ENCODE assay signal across 24 cellular contexts in the genomic region with DNA sequence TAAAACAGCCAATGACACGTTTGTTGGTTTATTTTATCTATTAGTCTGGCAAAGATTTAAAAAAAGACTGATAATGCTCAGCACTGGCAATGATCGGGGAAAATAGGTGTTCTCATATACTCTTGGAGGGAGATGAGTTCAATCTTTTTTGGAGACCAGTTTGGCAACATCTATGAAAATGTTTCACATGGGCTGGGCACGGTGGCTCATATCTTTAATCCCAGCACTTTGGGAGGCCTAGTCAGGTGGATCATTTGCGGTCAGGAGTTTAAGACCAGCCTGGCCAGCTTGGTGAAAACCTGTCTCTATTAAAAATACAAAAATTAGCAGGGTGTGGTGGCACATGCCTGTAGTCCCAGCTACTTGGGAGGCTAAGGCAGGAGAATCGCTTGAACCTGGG. TPM values are rescaled to one million over a fixed set of nuclear protein-coding genes. Genes with fewer than 3 reads are reported as not detected.
DNase-seq lines count a peak whose midpoint lies in the region; TF ChIP-seq lines count a peak whose summit lies in the region.
"Had no signal": no experiment of that assay in that cellular context is flagged by ENCODE, and none has a peak within 500 bp of the region (broad histone marks: within the 10 kb centered on the region; RNA-seq: fewer than 3 reads in every experiment).

No MANE protein-coding gene starts in this region.

- peaks cover 31% of the 10 kb centered on the region for H3K4me1 ChIP-seq in mammary epithelial cell (ENCODE audit: insufficient read depth, low read length)
- peaks cover 0 to 58% (median 0%) of the 10 kb centered on the region in 3 donors for H3K4me1 ChIP-seq in esophagus squamous epithelium
- H3K4me1 ChIP-seq in trophoblast cell (ENCODE audit: control insufficient read depth in 1 of 2, insufficient read depth in 2 of 2, low read length in 2 of 2): peaks cover 17 to 18% of the 10 kb centered on the region in 2 experiments

- peak overlapping the region; percentile 18 for H2BK12ac ChIP-seq in trophoblast cell (ENCODE audit: low read length)

- WGBS in mammary epithelial cell (ENCODE audit: low coverage, missing lambda C conversion rate): 99% methylated on average over 5 of the region's 5 CpGs
- 45 to 61% methylated on average over 5 of the region's 5 CpGs for WGBS in esophagus squamous epithelium, 2 donors
- no CpG with 5 or more reads among the region's 5 CpGs for WGBS in trophoblast cell (ENCODE audit: extremely low coverage, insufficient coverage, insufficient read length)

- H3K18ac ChIP-seq in trophoblast cell (ENCODE audit: low read length): no peak overlapping the region

- no peak overlapping the region for H4K12ac ChIP-seq in trophoblast cell (ENCODE audit: low read depth, low read length)

- POLR2A ChIA-PET in MCF 10A (lab: Yijun Ruan, JAX): interaction anchor here (1.3 kb wide), 1 partner anchor 9 kb away, joined by 3 read pairs; no protein-coding TSS in a partner anchor

- no peaks in the 10 kb centered on the region for H3K9me3 Mint-ChIP-seq in MCF 10A (ENCODE audit: unreplicated experiment)
- no peaks in the 10 kb centered on the region for H3K9me3 Mint-ChIP-seq in activated CD4-positive, alpha-beta T cell treated with anti-CD3 and anti-CD28 coated beads, Interleukin-2, amount 10 ng/mL, durations not matched to agents 24 days and 14 days
- H3K9me3 Mint-ChIP-seq: CD8-positive, alpha-beta memory T cell had no signal

- H2BK5ac ChIP-seq in trophoblast cell (ENCODE audit: low read depth, low read length, poor library complexity): no peak overlapping the region

- H3K9me3 ChIP-seq in mammary epithelial cell (replicated peaks; ENCODE audit: insufficient read depth, low read length) (no peaks in the 10 kb centered on the region), esophagus squamous epithelium (no peaks in the 10 kb centered on the region), trophoblast cell (ENCODE audit: insufficient read depth, low read depth, low read length) (peaks cover 2% of the 10 kb centered on the region)

- H3K27ac ChIP-seq in mammary epithelial cell (ENCODE audit: insufficient read depth, low read depth, low read length) (no peak overlapping the region), esophagus squamous epithelium (peak overlapping the region in 3 of 4 donors; percentile 56 to 84 (median 71)), trophoblast cell (ENCODE audit: low read depth, low read length) (no peak overlapping the region), dorsolateral prefrontal cortex (no peak overlapping the region)
- H3K27ac ChIP-seq: 22Rv1, C4-2B, RWPE1, SK-N-MC had no signal

- no peaks in the 10 kb centered on the region for H4K20me1 ChIP-seq in mammary epithelial cell (ENCODE audit: insufficient read depth, low read length)

- H3K36me3 Mint-ChIP-seq in MCF 10A (ENCODE audit: insufficient read depth, unreplicated experiment): no peaks in the 10 kb centered on the region
- no peaks in the 10 kb centered on the region for H3K36me3 Mint-ChIP-seq in activated CD4-positive, alpha-beta T cell treated with anti-CD3 and anti-CD28 coated beads, Interleukin-2, amount 10 ng/mL, durations not matched to agents 24 days and 14 days (ENCODE audit: low read depth)
- H3K36me3 Mint-ChIP-seq: CD8-positive, alpha-beta memory T cell had no signal

- in situ Hi-C loops in mammary epithelial cell (cut with MboI; ENCODE audit: low sequenced_read_pairs in 2 of 2): no loop called here

- CTCF ChIA-PET in mammary epithelial cell (lab: Charles Lee; ENCODE audit: low non-redundant PET): no interaction called here
- CTCF ChIA-PET in MCF 10A (lab: Yijun Ruan, JAX): no interaction called here

- H3K36me3 ChIP-seq in mammary epithelial cell (ENCODE audit: insufficient read depth, low read length) (no peaks in the 10 kb centered on the region), esophagus squamous epithelium (no peaks in the 10 kb centered on the region), trophoblast cell (ENCODE audit: control insufficient read depth in 1 of 2, insufficient read depth in 2 of 2, low read length in 2 of 2) (peaks cover 0 to 1% of the 10 kb centered on the region in 2 experiments)

- H3K27me3 Mint-ChIP-seq in MCF 10A (ENCODE audit: insufficient read depth, unreplicated experiment): no peaks in the 10 kb centered on the region
- H3K27me3 Mint-ChIP-seq in activated CD4-positive, alpha-beta T cell treated with anti-CD3 and anti-CD28 coated beads, Interleukin-2, amount 10 ng/mL, durations not matched to agents 24 days and 14 days: peaks cover 7% of the 10 kb centered on the region

- peak overlapping the region; percentile 15 for H2BK120ac ChIP-seq in trophoblast cell (ENCODE audit: insufficient read depth, low read length, poor library complexity)

- H3K4ac ChIP-seq in trophoblast cell (ENCODE audit: low read depth, low read length): no peak overlapping the region

- no peak overlapping the region for H2AK5ac ChIP-seq in trophoblast cell (ENCODE audit: low read length)

- H3K79me2 ChIP-seq in mammary epithelial cell (ENCODE audit: insufficient read depth, low read length) (no peaks in the 10 kb centered on the region), trophoblast cell (ENCODE audit: control insufficient read depth, insufficient read depth, low read length, poor library complexity) (peaks cover 2% of the 10 kb centered on the region)

- H3K4me3 ChIP-seq in mammary epithelial cell (replicated peaks in 1 of 3; ENCODE audit: insufficient read depth in 1 of 3, low read depth in 2 of 3, low read length in 3 of 3) (no peak overlapping the region), esophagus squamous epithelium (no peak overlapping the region), trophoblast cell (ENCODE audit: low read depth, low read length) (no peak overlapping the region), dorsolateral prefrontal cortex (no peak overlapping the region)
- H3K4me3 ChIP-seq: SK-N-MC had no signal

- H3K27ac Mint-ChIP-seq in MCF 10A (ENCODE audit: low read depth, unreplicated experiment): no peak overlapping the region
- H3K27ac Mint-ChIP-seq in activated CD4-positive, alpha-beta T cell treated with anti-CD3 and anti-CD28 coated beads, Interleukin-2, amount 10 ng/mL, durations not matched to agents 24 days and 14 days: no peak overlapping the region
- H3K27ac Mint-ChIP-seq: B cell had no signal

- H3K4me3 Mint-ChIP-seq in MCF 10A (ENCODE audit: unreplicated experiment): no peak overlapping the region
- H3K4me3 Mint-ChIP-seq in activated CD4-positive, alpha-beta T cell treated with anti-CD3 and anti-CD28 coated beads, Interleukin-2, amount 10 ng/mL, durations not matched to agents 24 days and 14 days: no peak overlapping the region
- H3K4me3 Mint-ChIP-seq: B cell; CD8-positive, alpha-beta memory T cell had no signal

- intact Hi-C loops in mammary epithelial cell (cut with micrococcal nuclease) (no loop called here), MCF 10A (cut with micrococcal nuclease) (no loop called here), esophagus squamous epithelium (cut with DNase I) (loop anchor here (10.0 kb wide), 1 partner anchor 81 kb away; no protein-coding TSS in a partner anchor), dorsolateral prefrontal cortex (cut with DNase I) (no loop called here)
- intact Hi-C loops in activated CD4-positive, alpha-beta T cell treated with anti-CD3 and anti-CD28 coated beads, Interleukin-2, amount 10 ng/mL, durations not matched to agents 24 days and 14 days (cut with micrococcal nuclease): no loop called here

- no peak for TF ChIP-seq CTCF in mammary epithelial cell (conservative IDR thresholded peaks at IDR 0.05 in 1 of 2, IDR thresholded peaks at IDR 0.05 in 1 of 2; ENCODE audit: extremely low read depth in 1 of 2, insufficient read depth in 1 of 2, low read depth in 1 of 2, low read length in 2 of 2)
- TF ChIP-seq CTCF in MCF 10A (IDR thresholded peaks at IDR 0.05; ENCODE audit: unreplicated experiment): no peak
- TF ChIP-seq CTCF in esophagus squamous epithelium (IDR thresholded peaks at IDR 0.05): no peak
- TF ChIP-seq CTCF in dorsolateral prefrontal cortex (IDR thresholded peaks at IDR 0.05 in 54 of 56, conservative IDR thresholded peaks at IDR 0.05 in 2 of 56; ENCODE audit: low read depth in 1 of 56, partially characterized antibody in 56 of 56): no peak

- no peak overlapping the region for H3K23ac ChIP-seq in trophoblast cell (ENCODE audit: low read length)

- DNase-seq in mammary epithelial cell (no peak), MCF 10A (ENCODE audit: unreplicated experiment) (no peak), esophagus squamous epithelium (lab: John Stamatoyannopoulos, UW) (no peak), trophoblast cell (no peak), SKM-1 (lab: John Stamatoyannopoulos, UW; ENCODE audit: unreplicated experiment) (no peak), dorsolateral prefrontal cortex (no peak)
- no peak for DNase-seq in activated CD4-positive, alpha-beta T cell treated with anti-CD3 and anti-CD28 coated beads, Interleukin-2, amount 10 ng/mL, durations not matched to agents 24 days and 14 days
- DNase-seq: CD8-positive, alpha-beta memory T cell; IMR-90; KG1; NCI-H1092; NCI-H1436; NCI-H187; NCI-H2081 treated with DMSO at 0.1 percent for 48 hours; NCI-H2171; NCI-H226; NCI-H510A; NCI-H69; SHP77 treated with DMSO at 0.1 percent for 48 hours had no signal

- H4K91ac ChIP-seq in trophoblast cell (ENCODE audit: low read depth, low read length): peak overlapping the region; percentile 13

- H3K4me2 ChIP-seq in mammary epithelial cell (ENCODE audit: insufficient read depth, low read depth, low read length): peak overlapping the region; percentile 58
- no peak overlapping the region for H3K4me2 ChIP-seq in trophoblast cell (ENCODE audit: low read length)

- H3K14ac ChIP-seq in trophoblast cell (ENCODE audit: low read length): no peak overlapping the region

- TF ChIP-seq POLR2A in esophagus squamous epithelium (IDR thresholded peaks at IDR 0.05): no peak

- no TSS peak for BruUV-seq in mammary epithelial cell (replicated peaks; lab: Mats Ljungman, UMichigan)
- BruUV-seq in MCF 10A (replicated peaks; lab: Mats Ljungman, UMichigan): no TSS peak

- no peak overlapping the region for H2AFZ ChIP-seq in mammary epithelial cell (ENCODE audit: low read depth, low read length)
- no peak overlapping the region for H2AFZ ChIP-seq in trophoblast cell (ENCODE audit: insufficient read depth, low read length, poor library complexity)

- H3K4me1 Mint-ChIP-seq in MCF 10A (ENCODE audit: insufficient read depth, unreplicated experiment): no peaks in the 10 kb centered on the region
- H3K4me1 Mint-ChIP-seq in activated CD4-positive, alpha-beta T cell treated with anti-CD3 and anti-CD28 coated beads, Interleukin-2, amount 10 ng/mL, durations not matched to agents 24 days and 14 days: no peaks in the 10 kb centered on the region
- H3K4me1 Mint-ChIP-seq: B cell; CD8-positive, alpha-beta memory T cell had no signal

- H3K79me1 ChIP-seq in trophoblast cell (ENCODE audit: low read length): peaks cover 14% of the 10 kb centered on the region

- H3K27me3 ChIP-seq in mammary epithelial cell (ENCODE audit: insufficient read depth, low read length) (no peaks in the 10 kb centered on the region), esophagus squamous epithelium (no peaks in the 10 kb centered on the region), trophoblast cell (ENCODE audit: insufficient read depth, low read length) (no peaks in the 10 kb centered on the region), dorsolateral prefrontal cortex (peaks cover 0 to under 1% (median 0%) of the 10 kb centered on the region in 45 donors)

- H3K9ac ChIP-seq in mammary epithelial cell (ENCODE audit: insufficient read depth, low read length) (no peak overlapping the region), trophoblast cell (ENCODE audit: low read length) (no peak overlapping the region)

- dilution Hi-C loops in mammary epithelial cell (cut with HindIII; ENCODE audit: low sequenced_read_pairs): no loop called here

- no peak overlapping the region for H4K8ac ChIP-seq in trophoblast cell (ENCODE audit: low read depth, low read length)

RNA-seq across cellular contexts. Expression of a gene that starts 6.8 kb away (rescaled TPM):
- under 1 TPM; 0.26 to 0.33 TPM for total RNA-seq in mammary epithelial cell
- polyA plus RNA-seq in mammary epithelial cell: 0.05 TPM
- polyA minus RNA-seq in mammary epithelial cell: 0.93 TPM
- total RNA-seq in MCF 10A (2022): 0.28 and 0.56 TPM in 2 replicates
- 1 to 10 TPM in 1 of 4 donors, under 1 TPM in 3; 0.19 to 1.1 (median 0.54) TPM for total RNA-seq in esophagus squamous epithelium
- 0.14 TPM in 2 replicates for polyA plus RNA-seq in trophoblast cell (2013)
- total RNA-seq in activated CD4-positive, alpha-beta T cell treated with anti-CD3 and anti-CD28 coated beads, Interleukin-2, amount 10 ng/mL, durations not matched to agents 24 days and 14 days: 0.33 and 0.47 TPM in 2 replicates
- total RNA-seq in dorsolateral prefrontal cortex: 1 to 10 TPM in 46 of 120 experiments, under 1 TPM in 74; 0.32 to 1.7 (median 0.93) TPM

Comparison
In these comparisons a context has a peak if more than half of its experiments do, and no peak if none do; other contexts are left out.
1. H3K27ac ChIP-seq: peak in esophagus squamous epithelium (3 of 4); none in mammary epithelial cell (single experiment), trophoblast cell (single experiment) and dorsolateral prefrontal cortex (0 of 59).